Comparison of ENCODE assay signal across 32 cellular contexts in genomic region chr4:94397635-94398034, GRCh38. TPM values are rescaled to one million over a fixed set of nuclear protein-coding genes. Genes with fewer than 3 reads are reported as not detected.
"Had no signal": no experiment of that assay in that cellular context is flagged by ENCODE, and none has a peak within 500 bp of the region (broad histone marks: within the 10 kb centered on the region; RNA-seq: fewer than 3 reads in every experiment).

No MANE protein-coding gene starts in this region.

- H3K4me1 ChIP-seq: neural progenitor cell, parathyroid adenoma, psoas muscle, spleen, suprapubic skin, testis, tibial artery, transverse colon, upper lobe of right lung, uterus had no signal

- H3K27ac ChIP-seq: neural progenitor cell, ovary, parathyroid adenoma, psoas muscle, skin epidermis, spleen, suprapubic skin, testis, tibial artery, transverse colon, upper lobe of right lung, uterus had no signal

- H2AFZ ChIP-seq: neural progenitor cell, parathyroid adenoma had no signal

- H3K9me3 ChIP-seq: ovary, psoas muscle, suprapubic skin, testis, tibial artery, transverse colon, upper lobe of right lung, uterus had no signal

- DNase-seq: natural killer cell; occipital lobe; ovary; posterior cingulate gyrus; psoas muscle; right cardiac atrium; spleen; stimulated activated CD4-positive, alpha-beta T cell treated with anti-CD3 and anti-CD28 coated beads, Interleukin-12 subunit alpha, Interleukin-12 subunit beta, amount 100 ng/mL, for 4 hours; stimulated activated CD4-positive, alpha-beta T cell treated with anti-CD3 and anti-CD28 coated beads, Interleukin-1b, Interleukin-23, amount 100 ng/mL, for 48 hours; stimulated activated CD4-positive, alpha-beta T cell treated with anti-CD3 and anti-CD28 coated beads, Interleukin-4, amount 100 ng/mL, for 1 hour; stimulated activated CD4-positive, alpha-beta T cell treated with anti-CD3 and anti-CD28 coated beads, Interleukin-4, amount 100 ng/mL, for 4 hours; stimulated activated CD8-positive, alpha-beta memory T cell treated with anti-CD3 and anti-CD28 coated beads, Interleukin-4, amount 100 ng/mL, for 48 hours; stimulated activated naive CD4-positive, alpha-beta T cell; stimulated activated naive CD8-positive, alpha-beta T cell treated with anti-CD3 and anti-CD28 coated beads, Interleukin-15, amount 100 ng/mL, for 72 hours; stimulated activated naive CD8-positive, alpha-beta T cell treated with anti-CD3 and anti-CD28 coated beads, Interleukin-15, Interleukin-2, amounts not matched to agents 100 U/mL and 50 U/mL, for 24 hours; substantia nigra; testis; tibial artery; transverse colon; upper lobe of right lung; uterus had no signal

- H3K36me3 ChIP-seq: neural progenitor cell, ovary, spleen, suprapubic skin, tibial artery, transverse colon, upper lobe of right lung had no signal

- H3K4me2 ChIP-seq: neural progenitor cell, smooth muscle cell had no signal

- H3K27me3 ChIP-seq: neural progenitor cell, ovary, spleen, suprapubic skin, testis, tibial artery, transverse colon, upper lobe of right lung, uterus had no signal

- ATAC-seq: natural killer cell; psoas muscle; right cardiac atrium; sciatic nerve; stimulated activated memory B cell treated with anti-CD40 and anti-IgM and Interleukin-4, amounts not matched to agents 10 μg/mL and 1 μg/mL and 100 μg/mL, for 72 hours; stimulated activated naive CD8-positive, alpha-beta T cell treated with anti-CD3 and anti-CD28 coated beads, Interleukin-15, amount 100 ng/mL, for 72 hours; stimulated activated naive CD8-positive, alpha-beta T cell treated with anti-CD3 and anti-CD28 coated beads, Interleukin-15, Interleukin-2, amounts not matched to agents 100 U/mL and 50 U/mL, for 24 hours; upper lobe of right lung had no signal

- H3K9ac ChIP-seq: neural progenitor cell, parathyroid adenoma had no signal

- H3K79me2 ChIP-seq: parathyroid adenoma had no signal

- H3K4me3 ChIP-seq: neural progenitor cell, ovary, psoas muscle, skin epidermis, smooth muscle cell, spleen, suprapubic skin, testis, tibial artery, transverse colon, upper lobe of right lung, uterus had no signal

RNA-seq across cellular contexts. Expression of gene HPGDS, which starts 55.0 kb away (rescaled TPM):
- total RNA-seq: osteoblast, progenitor cell of endocrine pancreas, renal cortical epithelial cell, smooth muscle cell had no signal
- polyA plus RNA-seq: neural cell, smooth muscle cell had no signal
